Comparison of ENCODE assay signal across 11 cellular contexts in genomic region chr6:43883698-43884659, GRCh38.
DNase-seq lines count a peak whose midpoint lies in the region; ATAC-seq and TF ChIP-seq lines count a peak whose summit lies in the region.
"Had no signal": no experiment of that assay in that cellular context is flagged by ENCODE, and none has a peak within 500 bp of the region (broad histone marks: within the 10 kb centered on the region; RNA-seq: fewer than 3 reads in every experiment).

No MANE protein-coding gene starts in this region.

- H3K4me1 Mint-ChIP-seq in stimulated activated memory B cell treated with anti-CD40 and anti-IgM and Interleukin-4, amounts not matched to agents 10 μg/mL and 1 μg/mL and 100 μg/mL, for 72 hours: peaks cover 15% of the 10 kb centered on the region

- peak; percentile 56 for ATAC-seq in GM19023 (IDR thresholded peaks at IDR 0.05; ENCODE audit: unreplicated experiment)
- ATAC-seq in HG03159 (IDR thresholded peaks at IDR 0.05; ENCODE audit: unreplicated experiment): peak; percentile 49
- peak; percentile 40 for ATAC-seq in stimulated activated memory B cell treated with anti-CD40 and anti-IgM and Interleukin-4, amounts not matched to agents 10 μg/mL and 1 μg/mL and 100 μg/mL, for 72 hours
- ATAC-seq: SK-N-SH treated with all-trans-retinoic acid at 6 μM for 48 hours had no signal

- H3K4me1 ChIP-seq in testis: no peaks in the 10 kb centered on the region
- H3K4me1 ChIP-seq: parathyroid adenoma had no signal

- H3K4me3 ChIP-seq in testis: no peak overlapping the region

- H3K27me3 ChIP-seq in testis: no peaks in the 10 kb centered on the region

- no peak for TF ChIP-seq CTCF in testis (IDR thresholded peaks at IDR 0.05)

- no peaks in the 10 kb centered on the region for H3K9me3 ChIP-seq in testis

- H3K36me3 Mint-ChIP-seq in stimulated activated memory B cell treated with anti-CD40 and anti-IgM and Interleukin-4, amounts not matched to agents 10 μg/mL and 1 μg/mL and 100 μg/mL, for 72 hours: no peaks in the 10 kb centered on the region

- H3K4me3 Mint-ChIP-seq in stimulated activated memory B cell treated with anti-CD40 and anti-IgM and Interleukin-4, amounts not matched to agents 10 μg/mL and 1 μg/mL and 100 μg/mL, for 72 hours: no peak overlapping the region

- TF ChIP-seq POLR2A in testis (IDR thresholded peaks at IDR 0.05): no peak

- WGBS in testis, 2 donors: 80 to 81% methylated on average over 9 to 11 of the region's 11 CpGs

- H3K27me3 Mint-ChIP-seq in stimulated activated memory B cell treated with anti-CD40 and anti-IgM and Interleukin-4, amounts not matched to agents 10 μg/mL and 1 μg/mL and 100 μg/mL, for 72 hours: peaks cover 14% of the 10 kb centered on the region

- no peak overlapping the region for H3K27ac Mint-ChIP-seq in stimulated activated memory B cell treated with anti-CD40 and anti-IgM and Interleukin-4, amounts not matched to agents 10 μg/mL and 1 μg/mL and 100 μg/mL, for 72 hours

- intact Hi-C loops in testis (cut with DNase I; ENCODE audit: low total_unique reads): no loop called here

- H3K9me3 Mint-ChIP-seq in stimulated activated memory B cell treated with anti-CD40 and anti-IgM and Interleukin-4, amounts not matched to agents 10 μg/mL and 1 μg/mL and 100 μg/mL, for 72 hours: peaks cover 3% of the 10 kb centered on the region

- H3K36me3 ChIP-seq in testis (ENCODE audit: low read depth, missing control alignments): no peaks in the 10 kb centered on the region

- H3K27ac ChIP-seq in testis: no peak overlapping the region
- H3K27ac ChIP-seq: parathyroid adenoma had no signal

- DNase-seq in SKM-1 (lab: John Stamatoyannopoulos, UW; ENCODE audit: unreplicated experiment): peak; percentile 66
- DNase-seq in stimulated activated CD4-positive, alpha-beta T cell treated with anti-CD3 and anti-CD28 coated beads, Interleukin-1b, Interleukin-23, amount 100 ng/mL, for 48 hours: no peak
- no peak for DNase-seq in testis
- no peak for DNase-seq in activated CD4-positive, alpha-beta T cell treated with anti-CD3 and anti-CD28 coated beads, Interleukin-2, amount 50 U/mL, for 1 hour
- DNase-seq: DMS79, NCI-H2029 had no signal
